8 cellular contexts compared by ENCODE assay signal in the genomic region with DNA sequence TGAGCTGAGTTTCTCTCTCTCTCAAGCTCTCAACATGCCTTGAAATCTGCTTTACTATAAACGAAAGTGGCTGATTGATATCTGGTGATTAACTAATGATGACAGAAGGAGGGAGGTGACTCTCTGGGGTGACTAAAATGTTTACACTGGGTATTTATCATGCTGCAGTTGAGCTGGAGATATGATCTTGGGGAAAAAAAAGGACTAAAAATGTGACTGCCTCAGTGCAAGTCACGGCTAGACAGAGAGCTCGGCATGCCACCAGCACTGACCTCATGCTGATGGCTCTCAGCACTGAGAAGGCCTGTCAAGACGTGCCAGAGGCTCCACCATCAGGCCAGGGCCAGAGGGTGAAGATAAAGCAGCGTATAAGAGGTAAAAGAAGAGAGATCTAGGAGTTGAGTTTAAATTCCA.
DNase-seq lines count a peak whose midpoint lies in the region; ATAC-seq and TF ChIP-seq lines count a peak whose summit lies in the region.

No MANE protein-coding gene starts in this region.

- CTCF ChIA-PET in RWPE1 (lab: Yijun Ruan, JAX) = interaction anchor here (0.5 to 0.7 kb wide), 6 partner anchors 12 to 960 kb away, joined by 3 to 5 read pairs (median 4); no protein-coding TSS in a partner anchor

- H3K27me3 Mint-ChIP-seq in GM23338 (ENCODE audit: insufficient read depth, low read depth, poor library complexity) = no peaks in the 10 kb centered on the region

- H3K36me3 Mint-ChIP-seq in GM23338 (ENCODE audit: low read depth) = no peaks in the 10 kb centered on the region

- H3K27ac ChIP-seq in GM23338 (ENCODE audit: low read depth) = no peak overlapping the region
- peak overlapping the region; percentile 77 for H3K27ac ChIP-seq in RWPE1
- peak overlapping the region in 1 of 4 donors; percentile 26 for H3K27ac ChIP-seq in gastrocnemius medialis

- H3K9me3 Mint-ChIP-seq in GM23338 = no peaks in the 10 kb centered on the region

- DNase-seq in GM23338 (ENCODE audit: low spot score) = peak; percentile 31
- peak; percentile 86 for DNase-seq in RWPE1 (ENCODE audit: low spot score)
- peak; percentile 57 for DNase-seq in globus pallidus (ENCODE audit: low spot score)
- peak; percentile 67 to 68 for DNase-seq in gastrocnemius medialis
- DNase-seq in DMS79 (lab: John Stamatoyannopoulos, UW) = no peak
- no peak for DNase-seq in central memory CD4-positive, alpha-beta T cell
- DNase-seq in NCI-H1930 (lab: John Stamatoyannopoulos, UW) = no peak

- 0 out of 2 replicates have a peak overlapping the region, but pooled peaks have one; percentile 91 for H2AFZ ChIP-seq in GM23338

- H3K4me1 ChIP-seq in GM23338 (ENCODE audit: insufficient read depth) (peaks cover 6% of the 10 kb centered on the region; the same call in 1 of the 2 replicates), gastrocnemius medialis (peaks cover 7 to 24% of the 10 kb centered on the region in 2 donors)

- POLR2A ChIA-PET in RWPE1 (lab: Yijun Ruan, JAX; ENCODE audit: low non-redundant PET) = no interaction called here

- H3K27ac Mint-ChIP-seq in GM23338 = peak overlapping the region; percentile 5; the same call in 1 of the 2 replicates

- TF ChIP-seq CTCF in GM23338 (conservative IDR thresholded peaks at IDR 0.05; ENCODE audit: low read depth in 2 of 2) (peak in 1 of 2 experiments; percentile 51; a peak in 2 of 4 replicates), RWPE1 (conservative IDR thresholded peaks at IDR 0.05; ENCODE audit: low read depth) (no peak), gastrocnemius medialis (IDR thresholded peaks at IDR 0.05 in 4 of 5, conservative IDR thresholded peaks at IDR 0.05 in 1 of 5) (peak in 1 of 5 experiments; percentile 23)

- TF ChIP-seq POLR2A in gastrocnemius medialis (IDR thresholded peaks at IDR 0.05) = no peak

- no peak overlapping the region for H3K4me2 ChIP-seq in GM23338

- H3K27me3 ChIP-seq in GM23338 (ENCODE audit: insufficient read depth) (no peaks in the 10 kb centered on the region), gastrocnemius medialis (no peaks in the 10 kb centered on the region)

- H3K4me3 Mint-ChIP-seq in GM23338 = no peak overlapping the region

- peaks cover 10% of the 10 kb centered on the region; the same call in 2 of the 3 replicates for H3K4me1 Mint-ChIP-seq in GM23338

- H3K4me3 ChIP-seq in GM23338 (no peak overlapping the region), gastrocnemius medialis (no peak overlapping the region)

- ATAC-seq in GM23338 (peak; percentile 96), gastrocnemius medialis (peak; percentile 89 to 92), GM21423 (IDR thresholded peaks at IDR 0.05; ENCODE audit: unreplicated experiment) (no peak)

- H3K36me3 ChIP-seq in GM23338 (ENCODE audit: insufficient read depth) (no peaks in the 10 kb centered on the region), gastrocnemius medialis (no peaks in the 10 kb centered on the region)

- no peaks in the 10 kb centered on the region for H3F3A ChIP-seq in GM23338 (replicated peaks; ENCODE audit: low read depth)

- intact Hi-C loops in gastrocnemius medialis (cut with DNase I; ENCODE audit: low total_unique reads) = no loop called here

- no peaks in the 10 kb centered on the region for H3K79me2 ChIP-seq in GM23338 (replicated peaks; ENCODE audit: insufficient read depth)

- no peaks in the 10 kb centered on the region for H4K20me1 ChIP-seq in GM23338 (replicated peaks; ENCODE audit: insufficient read depth)

- no peaks in the 10 kb centered on the region for H3K9me3 ChIP-seq in gastrocnemius medialis

- H3K9me2 ChIP-seq in GM23338 (ENCODE audit: insufficient read depth) = peaks cover 2% of the 10 kb centered on the region; the same call in 1 of the 2 replicates

- in situ Hi-C loops in gastrocnemius medialis (cut with MboI; ENCODE audit: low sequenced_read_pairs in 4 of 4) = no loop called here

TF ChIP-seq in GM23338, 12 proteins besides CTCF, POLR2A, EP300 and RAD21:
- TF ChIP-seq, protein P1, sequence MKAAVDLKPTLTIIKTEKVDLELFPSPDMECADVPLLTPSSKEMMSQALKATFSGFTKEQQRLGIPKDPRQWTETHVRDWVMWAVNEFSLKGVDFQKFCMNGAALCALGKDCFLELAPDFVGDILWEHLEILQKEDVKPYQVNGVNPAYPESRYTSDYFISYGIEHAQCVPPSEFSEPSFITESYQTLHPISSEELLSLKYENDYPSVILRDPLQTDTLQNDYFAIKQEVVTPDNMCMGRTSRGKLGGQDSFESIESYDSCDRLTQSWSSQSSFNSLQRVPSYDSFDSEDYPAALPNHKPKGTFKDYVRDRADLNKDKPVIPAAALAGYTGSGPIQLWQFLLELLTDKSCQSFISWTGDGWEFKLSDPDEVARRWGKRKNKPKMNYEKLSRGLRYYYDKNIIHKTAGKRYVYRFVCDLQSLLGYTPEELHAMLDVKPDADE (IDR thresholded peaks at IDR 0.05) = no peak
- no peak for TF ChIP-seq NANOG (IDR thresholded peaks at IDR 0.05; ENCODE audit: borderline replicate concordance)
- TF ChIP-seq JUNB (IDR thresholded peaks at IDR 0.05; ENCODE audit: unreplicated experiment) = no peak
- TF ChIP-seq ZNF114 (CRISPR knock-in tag; IDR thresholded peaks at IDR 0.05) = no peak
- no peak for TF ChIP-seq STAT1 (IDR thresholded peaks at IDR 0.05; ENCODE audit: unreplicated experiment)
- TF ChIP-seq EZH2 (IDR thresholded peaks at IDR 0.05; ENCODE audit: low read depth, unreplicated experiment) = no peak
- no peak for TF ChIP-seq EZH2phosphoT487 (IDR thresholded peaks at IDR 0.05; ENCODE audit: unreplicated experiment)
- TF ChIP-seq, protein P2, sequence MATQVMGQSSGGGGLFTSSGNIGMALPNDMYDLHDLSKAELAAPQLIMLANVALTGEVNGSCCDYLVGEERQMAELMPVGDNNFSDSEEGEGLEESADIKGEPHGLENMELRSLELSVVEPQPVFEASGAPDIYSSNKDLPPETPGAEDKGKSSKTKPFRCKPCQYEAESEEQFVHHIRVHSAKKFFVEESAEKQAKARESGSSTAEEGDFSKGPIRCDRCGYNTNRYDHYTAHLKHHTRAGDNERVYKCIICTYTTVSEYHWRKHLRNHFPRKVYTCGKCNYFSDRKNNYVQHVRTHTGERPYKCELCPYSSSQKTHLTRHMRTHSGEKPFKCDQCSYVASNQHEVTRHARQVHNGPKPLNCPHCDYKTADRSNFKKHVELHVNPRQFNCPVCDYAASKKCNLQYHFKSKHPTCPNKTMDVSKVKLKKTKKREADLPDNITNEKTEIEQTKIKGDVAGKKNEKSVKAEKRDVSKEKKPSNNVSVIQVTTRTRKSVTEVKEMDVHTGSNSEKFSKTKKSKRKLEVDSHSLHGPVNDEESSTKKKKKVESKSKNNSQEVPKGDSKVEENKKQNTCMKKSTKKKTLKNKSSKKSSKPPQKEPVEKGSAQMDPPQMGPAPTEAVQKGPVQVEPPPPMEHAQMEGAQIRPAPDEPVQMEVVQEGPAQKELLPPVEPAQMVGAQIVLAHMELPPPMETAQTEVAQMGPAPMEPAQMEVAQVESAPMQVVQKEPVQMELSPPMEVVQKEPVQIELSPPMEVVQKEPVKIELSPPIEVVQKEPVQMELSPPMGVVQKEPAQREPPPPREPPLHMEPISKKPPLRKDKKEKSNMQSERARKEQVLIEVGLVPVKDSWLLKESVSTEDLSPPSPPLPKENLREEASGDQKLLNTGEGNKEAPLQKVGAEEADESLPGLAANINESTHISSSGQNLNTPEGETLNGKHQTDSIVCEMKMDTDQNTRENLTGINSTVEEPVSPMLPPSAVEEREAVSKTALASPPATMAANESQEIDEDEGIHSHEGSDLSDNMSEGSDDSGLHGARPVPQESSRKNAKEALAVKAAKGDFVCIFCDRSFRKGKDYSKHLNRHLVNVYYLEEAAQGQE (IDR thresholded peaks at IDR 0.05; ENCODE audit: unreplicated experiment) = no peak
- TF ChIP-seq ZNF331 (CRISPR knock-in tag; IDR thresholded peaks at IDR 0.05; ENCODE audit: low read depth) = no peak
- no peak for TF ChIP-seq CREB1 (CRISPR knock-in tag; IDR thresholded peaks at IDR 0.05; ENCODE audit: low read depth)
- TF ChIP-seq POLR2AphosphoS5 (IDR thresholded peaks at IDR 0.05; ENCODE audit: low read depth) = no peak
TF ChIP-seq in GM23338: peak in this region for 0.

Comparison
In these comparisons a context has a peak if more than half of its experiments do, and no peak if none do; other contexts are left out.
1. DNase-seq: peak in GM23338 (single experiment), RWPE1 (single experiment), globus pallidus (single experiment) and gastrocnemius medialis (2 of 2); none in DMS79 (single experiment), central memory CD4-positive, alpha-beta T cell (single experiment) and NCI-H1930 (0 of 2).